Comparison of ENCODE assay signal across 31 cellular contexts in genomic region chr6:12943549-12943948, GRCh38.
DNase-seq lines count a peak whose midpoint lies in the region; ATAC-seq and TF ChIP-seq lines count a peak whose summit lies in the region.
"Had no signal": no experiment of that assay in that cellular context is flagged by ENCODE, and none has a peak within 500 bp of the region (broad histone marks: within the 10 kb centered on the region; RNA-seq: fewer than 3 reads in every experiment).

No MANE protein-coding gene starts in this region.

- no peak for TF ChIP-seq RAD21 in neural cell (conservative IDR thresholded peaks at IDR 0.05)

- no peaks in the 10 kb centered on the region for H3K79me2 ChIP-seq in Loucy (ENCODE audit: insufficient read depth, low read length)
- H3K79me2 ChIP-seq in neural cell (replicated peaks; ENCODE audit: insufficient read depth, low read length): no peaks in the 10 kb centered on the region
- no peaks in the 10 kb centered on the region for H3K79me2 ChIP-seq in GM23338 (replicated peaks; ENCODE audit: insufficient read depth)

- H3K9me2 ChIP-seq in Loucy (replicated peaks; ENCODE audit: low read depth, low read length) (no peaks in the 10 kb centered on the region), neural cell (ENCODE audit: insufficient read depth, low read length) (no peaks in the 10 kb centered on the region), GM23338 (ENCODE audit: insufficient read depth) (no peaks in the 10 kb centered on the region)

- peak overlapping the region; percentile 34; the same call in 1 of the 2 replicates for H2AFZ ChIP-seq in Loucy (ENCODE audit: low read length)
- H2AFZ ChIP-seq in neural cell (ENCODE audit: low read depth, low read length): no peak overlapping the region
- no peak overlapping the region for H2AFZ ChIP-seq in GM23338

- H3K27me3 Mint-ChIP-seq in GM23338 (ENCODE audit: insufficient read depth, low read depth, poor library complexity): no peaks in the 10 kb centered on the region

- 88 to 97% methylated on average over 2 of the region's 2 CpGs for WGBS in lower leg skin, 2 donors

- H3K36me3 ChIP-seq in Loucy (ENCODE audit: insufficient read depth, low read length): no peaks in the 10 kb centered on the region
- H3K36me3 ChIP-seq in neural cell (ENCODE audit: insufficient read depth, low read length): peaks cover 6% of the 10 kb centered on the region
- no peaks in the 10 kb centered on the region for H3K36me3 ChIP-seq in GM23338 (ENCODE audit: insufficient read depth)
- H3K36me3 ChIP-seq: BE2C; BLaER1; BLaER1 treated with 17β-estradiol and CSF1 and Interleukin-3, amounts not matched to agents 10 nM and 100 nM had no signal

- H3K4me3 ChIP-seq in Loucy (ENCODE audit: low read length, poor library complexity, severe bottlenecking) (no peak overlapping the region), neural cell (ENCODE audit: low read length) (no peak overlapping the region), GM23338 (no peak overlapping the region), lower leg skin (ENCODE audit: low read depth, poor library complexity, severe bottlenecking) (no peak overlapping the region)
- H3K4me3 ChIP-seq: A549; BLaER1; BLaER1 treated with 17β-estradiol and CSF1 and Interleukin-3, amounts not matched to agents 10 nM and 100 nM had no signal

- H3K4me3 Mint-ChIP-seq in GM23338: no peak overlapping the region
- H3K4me3 Mint-ChIP-seq: B cell; CD14-positive monocyte; CD4-positive, alpha-beta memory T cell; CD4-positive, alpha-beta T cell; CD4-positive, CD25-positive, alpha-beta regulatory T cell; CD8-positive, alpha-beta memory T cell; CD8-positive, alpha-beta T cell had no signal

- H3K27me3 ChIP-seq in Loucy (ENCODE audit: insufficient read depth, low read length, poor library complexity, severe bottlenecking) (no peaks in the 10 kb centered on the region), neural cell (ENCODE audit: insufficient read depth, low read depth, low read length) (no peaks in the 10 kb centered on the region), GM23338 (ENCODE audit: insufficient read depth) (no peaks in the 10 kb centered on the region)
- H3K27me3 ChIP-seq: BE2C, BLaER1 had no signal

- no peaks in the 10 kb centered on the region for H4K20me1 ChIP-seq in Loucy (ENCODE audit: insufficient read depth, low read length, poor library complexity, severe bottlenecking)
- no peaks in the 10 kb centered on the region for H4K20me1 ChIP-seq in neural cell (ENCODE audit: insufficient read depth)
- no peaks in the 10 kb centered on the region for H4K20me1 ChIP-seq in GM23338 (replicated peaks; ENCODE audit: insufficient read depth)
- H4K20me1 ChIP-seq: BLaER1; BLaER1 treated with 17β-estradiol and CSF1 and Interleukin-3, amounts not matched to agents 10 nM and 100 nM had no signal

- H3K27ac ChIP-seq in neural cell (ENCODE audit: low read length) (no peak overlapping the region), GM23338 (ENCODE audit: low read depth) (no peak overlapping the region)
- H3K27ac ChIP-seq: 22Rv1, A549, BLaER1, C4-2B had no signal

- no peaks in the 10 kb centered on the region; the same call in 2 of the 3 replicates for H3K36me3 Mint-ChIP-seq in GM23338 (ENCODE audit: low read depth)
- H3K36me3 Mint-ChIP-seq: CD14-positive monocyte; CD4-positive, alpha-beta memory T cell; CD4-positive, CD25-positive, alpha-beta regulatory T cell; CD8-positive, alpha-beta memory T cell; CD8-positive, alpha-beta T cell had no signal

- CTCF ChIA-PET in HEK293T (lab: Yijun Ruan, JAX): no interaction called here

- H3K27ac Mint-ChIP-seq in GM23338: no peak overlapping the region
- H3K27ac Mint-ChIP-seq: B cell; CD4-positive, alpha-beta memory T cell; CD4-positive, alpha-beta T cell; CD4-positive, CD25-positive, alpha-beta regulatory T cell; CD8-positive, alpha-beta memory T cell; CD8-positive, alpha-beta T cell had no signal

- H3K4me2 ChIP-seq in Loucy (ENCODE audit: low read depth, low read length, poor library complexity, severe bottlenecking): peak overlapping the region; percentile 11
- H3K4me2 ChIP-seq in neural cell (ENCODE audit: low read length): no peak overlapping the region
- no peak overlapping the region for H3K4me2 ChIP-seq in GM23338
- H3K4me2 ChIP-seq: A549, BLaER1 had no signal

- H3K4me1 ChIP-seq in Loucy (ENCODE audit: insufficient read depth, low read length, poor library complexity, severe bottlenecking) (peaks cover 80% of the 10 kb centered on the region), GM23338 (ENCODE audit: insufficient read depth) (no peaks in the 10 kb centered on the region)
- H3K4me1 ChIP-seq: A549, BE2C, Caco-2 had no signal

- H3K9me3 Mint-ChIP-seq in GM23338: no peaks in the 10 kb centered on the region
- H3K9me3 Mint-ChIP-seq: CD4-positive, alpha-beta memory T cell; CD4-positive, alpha-beta T cell; CD8-positive, alpha-beta memory T cell; CD8-positive, alpha-beta T cell had no signal

- H3K9me3 ChIP-seq in Loucy (ENCODE audit: insufficient read depth, low read depth, low read length) (no peaks in the 10 kb centered on the region), neural cell (ENCODE audit: low read length) (no peaks in the 10 kb centered on the region)
- H3K9me3 ChIP-seq: A549, BE2C, BLaER1, Caco-2 had no signal

- intact Hi-C loops in lower leg skin (cut with DNase I; ENCODE audit: low total_unique reads): no loop called here

- H3F3A ChIP-seq in Loucy (ENCODE audit: low read depth) (peaks cover 12% of the 10 kb centered on the region), neural cell (ENCODE audit: insufficient read depth, low read length, poor library complexity, severe bottlenecking) (no peaks in the 10 kb centered on the region), GM23338 (replicated peaks; ENCODE audit: low read depth) (no peaks in the 10 kb centered on the region)

- no peak for ATAC-seq in GM23338
- ATAC-seq: A549; CD8-positive, alpha-beta T cell had no signal

- POLR2A ChIA-PET in HEK293T (lab: Yijun Ruan, JAX): no interaction called here

- peak; percentile 73 for TF ChIP-seq EP300 in neural cell (conservative IDR thresholded peaks at IDR 0.05; ENCODE audit: poor library complexity, severe bottlenecking)

- H3K9ac ChIP-seq in Loucy (ENCODE audit: low read depth, low read length, poor library complexity, severe bottlenecking): no peak overlapping the region
- no peak overlapping the region for H3K9ac ChIP-seq in neural cell (ENCODE audit: low read length)
- H3K9ac ChIP-seq: BLaER1; BLaER1 treated with 17β-estradiol and CSF1 and Interleukin-3, amounts not matched to agents 10 nM and 100 nM had no signal

- peaks cover 6% of the 10 kb centered on the region; the same call in 2 of the 3 replicates for H3K4me1 Mint-ChIP-seq in GM23338
- H3K4me1 Mint-ChIP-seq: CD4-positive, alpha-beta memory T cell; CD4-positive, CD25-positive, alpha-beta regulatory T cell had no signal

- TF ChIP-seq CTCF in Loucy (conservative IDR thresholded peaks at IDR 0.05; ENCODE audit: low read length) (no peak), neural cell (IDR thresholded peaks at IDR 0.05; ENCODE audit: poor library complexity, severe bottlenecking) (no peak), GM23338 (conservative IDR thresholded peaks at IDR 0.05; ENCODE audit: low read depth in 2 of 2) (no peak), lower leg skin (IDR thresholded peaks at IDR 0.05) (no peak)

- TF ChIP-seq POLR2A in lower leg skin (IDR thresholded peaks at IDR 0.05): no peak

- DNase-seq in HEK293T (ENCODE audit: extremely low spot score): no peak
- no peak for DNase-seq in hypothalamus (lab: John Stamatoyannopoulos, UW)
- DNase-seq in GM23338 (ENCODE audit: low spot score): no peak
- DNase-seq in lower leg skin (ENCODE audit: low spot score in 2 of 2): no peak
- DNase-seq: 8988T; ACHN; BE2C; C1 segment of cervical spinal cord; Caco-2; Calu3; CD4-positive, alpha-beta memory T cell; CD4-positive, alpha-beta T cell; CD4-positive, CD25-positive, alpha-beta regulatory T cell; CD8-positive, alpha-beta memory T cell; CD8-positive, alpha-beta T cell; DMS 273 treated with DMSO at 0.1 percent for 48 hours; DMS153; DMS53; DMS79; DMS79 treated with DMSO at 0.1 percent for 48 hours; DND-41; EL had no signal

TF ChIP-seq in HEK293T, 16 proteins besides CTCF, POLR2A, EP300 and RAD21:
- TF ChIP-seq, protein P1, sequence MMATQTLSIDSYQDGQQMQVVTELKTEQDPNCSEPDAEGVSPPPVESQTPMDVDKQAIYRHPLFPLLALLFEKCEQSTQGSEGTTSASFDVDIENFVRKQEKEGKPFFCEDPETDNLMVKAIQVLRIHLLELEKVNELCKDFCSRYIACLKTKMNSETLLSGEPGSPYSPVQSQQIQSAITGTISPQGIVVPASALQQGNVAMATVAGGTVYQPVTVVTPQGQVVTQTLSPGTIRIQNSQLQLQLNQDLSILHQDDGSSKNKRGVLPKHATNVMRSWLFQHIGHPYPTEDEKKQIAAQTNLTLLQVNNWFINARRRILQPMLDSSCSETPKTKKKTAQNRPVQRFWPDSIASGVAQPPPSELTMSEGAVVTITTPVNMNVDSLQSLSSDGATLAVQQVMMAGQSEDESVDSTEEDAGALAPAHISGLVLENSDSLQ (IDR thresholded peaks at IDR 0.05): peak; percentile 52; the same call in 1 of the 2 replicates
- TF ChIP-seq ZNF384 (IDR thresholded peaks at IDR 0.05): no peak

TF ChIP-seq in GM23338, 12 proteins besides CTCF, POLR2A, EP300 and RAD21 (continues in another document):
- TF ChIP-seq EZH2 (IDR thresholded peaks at IDR 0.05; ENCODE audit: low read depth, unreplicated experiment) (no peak), POLR2AphosphoS5 (IDR thresholded peaks at IDR 0.05; ENCODE audit: low read depth) (no peak), NANOG (IDR thresholded peaks at IDR 0.05; ENCODE audit: borderline replicate concordance) (no peak), ZNF114 (CRISPR knock-in tag; IDR thresholded peaks at IDR 0.05) (no peak), STAT1 (IDR thresholded peaks at IDR 0.05; ENCODE audit: unreplicated experiment) (no peak)
